In the genomic region with DNA sequence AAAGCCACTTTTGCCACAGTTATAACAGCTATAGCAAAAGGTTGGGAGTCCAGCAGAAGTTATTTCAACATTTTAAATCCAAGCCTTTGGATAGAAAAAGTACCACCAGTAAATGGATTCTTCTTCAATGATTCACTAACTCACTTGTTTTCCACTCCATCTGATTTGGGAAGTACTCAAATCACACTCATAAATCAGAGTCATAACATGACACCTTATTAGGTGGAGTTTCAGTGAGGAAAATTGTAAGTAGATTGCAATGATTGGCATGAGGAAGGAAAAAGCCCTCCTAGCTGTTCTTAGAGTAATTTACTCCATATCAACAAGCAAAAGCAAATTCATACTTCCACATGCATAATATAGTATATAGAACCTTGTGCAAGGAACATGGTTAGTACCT, we compare ENCODE assay signal across 19 cellular contexts.
DNase-seq lines count a peak whose midpoint lies in the region; ATAC-seq and TF ChIP-seq lines count a peak whose summit lies in the region.
"Had no signal": no experiment of that assay in that cellular context is flagged by ENCODE, and none has a peak within 500 bp of the region (broad histone marks: within the 10 kb centered on the region; RNA-seq: fewer than 3 reads in every experiment).

No MANE protein-coding gene starts in this region.

- no peaks in the 10 kb centered on the region for H3K4me1 Mint-ChIP-seq in stimulated activated memory B cell treated with anti-CD40 and anti-IgM and Interleukin-4, amounts not matched to agents 10 μg/mL and 1 μg/mL and 100 μg/mL, for 72 hours
- H3K4me1 Mint-ChIP-seq in stimulated activated effector memory CD8-positive, alpha-beta T cell treated with anti-CD3 and anti-CD28 coated beads, Interleukin-12 subunit alpha, Interleukin-12 subunit beta, amount 100 ng/mL, for 72 hours, result no peaks in the 10 kb centered on the region

- H3K36me3 Mint-ChIP-seq in stimulated activated memory B cell treated with anti-CD40 and anti-IgM and Interleukin-4, amounts not matched to agents 10 μg/mL and 1 μg/mL and 100 μg/mL, for 72 hours, result no peaks in the 10 kb centered on the region
- no peaks in the 10 kb centered on the region for H3K36me3 Mint-ChIP-seq in stimulated activated effector memory CD8-positive, alpha-beta T cell treated with anti-CD3 and anti-CD28 coated beads, Interleukin-12 subunit alpha, Interleukin-12 subunit beta, amount 100 ng/mL, for 72 hours
- H3K36me3 Mint-ChIP-seq: CD8-positive, alpha-beta T cell had no signal

- TF ChIP-seq CTCF in omental fat pad (IDR thresholded peaks at IDR 0.05), result no peak

- H3K27ac Mint-ChIP-seq in stimulated activated memory B cell treated with anti-CD40 and anti-IgM and Interleukin-4, amounts not matched to agents 10 μg/mL and 1 μg/mL and 100 μg/mL, for 72 hours, result no peak overlapping the region
- no peak overlapping the region for H3K27ac Mint-ChIP-seq in stimulated activated effector memory CD8-positive, alpha-beta T cell treated with anti-CD3 and anti-CD28 coated beads, Interleukin-12 subunit alpha, Interleukin-12 subunit beta, amount 100 ng/mL, for 72 hours
- H3K27ac Mint-ChIP-seq: CD8-positive, alpha-beta T cell had no signal

- DNase-seq in HT-29 (ENCODE audit: low spot score) (peak; percentile 42), amniotic epithelial cell (ENCODE audit: low read depth) (peak; percentile 37), omental fat pad (ENCODE audit: low spot score) (no peak), C1 segment of cervical spinal cord (lab: John Stamatoyannopoulos, UW) (no peak)
- no peak for DNase-seq in stimulated activated effector memory CD8-positive, alpha-beta T cell treated with anti-CD3 and anti-CD28 coated beads, Interleukin-12 subunit alpha, Interleukin-12 subunit beta, amount 100 ng/mL, for 72 hours (ENCODE audit: low spot score in 2 of 2)
- no peak for DNase-seq in activated CD8-positive, alpha-beta memory T cell treated with anti-CD3 and anti-CD28 coated beads, Interleukin-2, amount 50 U/mL, for 4 hours
- DNase-seq: Calu3; CD8-positive, alpha-beta T cell; DMS53; EL; GOT3; NCI-H1105 treated with DMSO at 0.1 percent for 48 hours; NCI-H1694; NCI-H510A; NCI-H748 treated with DMSO at 0.1 percent for 48 hours; NK-92 treated with Interleukin-12 subunit alpha and Interleukin-12 subunit beta, amount 100 ng/mL, for 24 hours had no signal

- H3K9me3 Mint-ChIP-seq in stimulated activated memory B cell treated with anti-CD40 and anti-IgM and Interleukin-4, amounts not matched to agents 10 μg/mL and 1 μg/mL and 100 μg/mL, for 72 hours, result no peaks in the 10 kb centered on the region
- no peaks in the 10 kb centered on the region for H3K9me3 Mint-ChIP-seq in stimulated activated effector memory CD8-positive, alpha-beta T cell treated with anti-CD3 and anti-CD28 coated beads, Interleukin-12 subunit alpha, Interleukin-12 subunit beta, amount 100 ng/mL, for 72 hours
- H3K9me3 Mint-ChIP-seq: CD8-positive, alpha-beta T cell had no signal

- H3K4me3 Mint-ChIP-seq in stimulated activated memory B cell treated with anti-CD40 and anti-IgM and Interleukin-4, amounts not matched to agents 10 μg/mL and 1 μg/mL and 100 μg/mL, for 72 hours, result no peak overlapping the region
- H3K4me3 Mint-ChIP-seq in stimulated activated effector memory CD8-positive, alpha-beta T cell treated with anti-CD3 and anti-CD28 coated beads, Interleukin-12 subunit alpha, Interleukin-12 subunit beta, amount 100 ng/mL, for 72 hours, result no peak overlapping the region
- H3K4me3 Mint-ChIP-seq: CD8-positive, alpha-beta T cell had no signal

- H3K27me3 Mint-ChIP-seq in stimulated activated memory B cell treated with anti-CD40 and anti-IgM and Interleukin-4, amounts not matched to agents 10 μg/mL and 1 μg/mL and 100 μg/mL, for 72 hours, result no peaks in the 10 kb centered on the region

- peak; percentile 66 for ATAC-seq in esophagus mucosa
- peak; percentile 48 for ATAC-seq in omental fat pad (ENCODE audit: low FRiP score)
- no peak for ATAC-seq in stimulated activated memory B cell treated with anti-CD40 and anti-IgM and Interleukin-4, amounts not matched to agents 10 μg/mL and 1 μg/mL and 100 μg/mL, for 72 hours
- no peak for ATAC-seq in stimulated activated effector memory CD8-positive, alpha-beta T cell treated with anti-CD3 and anti-CD28 coated beads, Interleukin-12 subunit alpha, Interleukin-12 subunit beta, amount 100 ng/mL, for 72 hours
- ATAC-seq: CD8-positive, alpha-beta T cell; GM12878 had no signal

Comparison
In these comparisons a context has a peak if more than half of its experiments do, and no peak if none do; other contexts are left out.
1. DNase-seq: peak in HT-29 (single experiment) and amniotic epithelial cell (single experiment); none in omental fat pad (single experiment), C1 segment of cervical spinal cord (0 of 14), stimulated activated effector memory CD8-positive, alpha-beta T cell treated with anti-CD3 and anti-CD28 coated beads, Interleukin-12 subunit alpha, Interleukin-12 subunit beta, amount 100 ng/mL, for 72 hours (0 of 2) and activated CD8-positive, alpha-beta memory T cell treated with anti-CD3 and anti-CD28 coated beads, Interleukin-2, amount 50 U/mL, for 4 hours (single experiment).
2. ATAC-seq: peak in esophagus mucosa (single experiment) and omental fat pad (single experiment); none in stimulated activated memory B cell treated with anti-CD40 and anti-IgM and Interleukin-4, amounts not matched to agents 10 μg/mL and 1 μg/mL and 100 μg/mL, for 72 hours (single experiment) and stimulated activated effector memory CD8-positive, alpha-beta T cell treated with anti-CD3 and anti-CD28 coated beads, Interleukin-12 subunit alpha, Interleukin-12 subunit beta, amount 100 ng/mL, for 72 hours (single experiment).